Comparison of ENCODE assay signal across 25 cellular contexts in genomic region chr7:54345746-54346145, GRCh38.
"Had no signal": no experiment of that assay in that cellular context is flagged by ENCODE, and none has a peak within 500 bp of the region (broad histone marks: within the 10 kb centered on the region; RNA-seq: fewer than 3 reads in every experiment).

No MANE protein-coding gene starts in this region.

- H3K27ac ChIP-seq: esophagus squamous epithelium, foreskin keratinocyte, heart right ventricle, left ventricle myocardium inferior, lower lobe of right lung, neutrophil, pancreas, right atrium auricular region, sigmoid colon, skin epidermis, spleen, thoracic aorta, transverse colon had no signal

- H3K36me3 Mint-ChIP-seq: stimulated activated memory B cell treated with anti-CD40 and anti-IgM and Interleukin-4, amounts not matched to agents 10 μg/mL and 1 μg/mL and 100 μg/mL, for 72 hours had no signal

- H3K4me1 Mint-ChIP-seq: natural killer cell; stimulated activated memory B cell treated with anti-CD40 and anti-IgM and Interleukin-4, amounts not matched to agents 10 μg/mL and 1 μg/mL and 100 μg/mL, for 72 hours had no signal

- DNase-seq: caudate nucleus; cerebellar nuclear complex; cortex of kidney; effector memory CD8-positive, alpha-beta T cell; erythroblast; esophagus squamous epithelium; foreskin keratinocyte; glutamatergic neuron; heart right ventricle; hippocampal formation; left cardiac atrium; left ventricle myocardium inferior; lower lobe of right lung; natural killer cell; pancreas; sigmoid colon; spleen; stimulated activated CD4-positive, alpha-beta T cell treated with anti-CD3 and anti-CD28 coated beads, Interleukin-4, amount 100 ng/mL, for 4 hours; stimulated activated naive CD8-positive, alpha-beta T cell treated with anti-CD3 and anti-CD28 coated beads, Interleukin-15, Interleukin-2, amounts not matched to agents 100 U/mL and 50 U/mL, for 24 hours; transverse colon had no signal

- H3K9me3 ChIP-seq: esophagus squamous epithelium, lower lobe of right lung, pancreas, right atrium auricular region, sigmoid colon, thoracic aorta, transverse colon had no signal

- H3K27ac Mint-ChIP-seq: effector memory CD8-positive, alpha-beta T cell; natural killer cell; stimulated activated memory B cell treated with anti-CD40 and anti-IgM and Interleukin-4, amounts not matched to agents 10 μg/mL and 1 μg/mL and 100 μg/mL, for 72 hours had no signal

- H3K4me3 Mint-ChIP-seq: effector memory CD8-positive, alpha-beta T cell; natural killer cell; stimulated activated memory B cell treated with anti-CD40 and anti-IgM and Interleukin-4, amounts not matched to agents 10 μg/mL and 1 μg/mL and 100 μg/mL, for 72 hours had no signal

- H3K36me3 ChIP-seq: esophagus squamous epithelium, heart right ventricle, left ventricle myocardium inferior, lower lobe of right lung, neutrophil, pancreas, right atrium auricular region, sigmoid colon, spleen, thoracic aorta, transverse colon had no signal

- ATAC-seq: effector memory CD8-positive, alpha-beta T cell; foreskin keratinocyte; heart right ventricle; left cardiac atrium; lower lobe of right lung; natural killer cell; pancreas; stimulated activated memory B cell treated with anti-CD40 and anti-IgM and Interleukin-4, amounts not matched to agents 10 μg/mL and 1 μg/mL and 100 μg/mL, for 72 hours; stimulated activated naive CD8-positive, alpha-beta T cell treated with anti-CD3 and anti-CD28 coated beads, Interleukin-15, Interleukin-2, amounts not matched to agents 100 U/mL and 50 U/mL, for 24 hours had no signal

- H3K27me3 Mint-ChIP-seq: effector memory CD8-positive, alpha-beta T cell; stimulated activated memory B cell treated with anti-CD40 and anti-IgM and Interleukin-4, amounts not matched to agents 10 μg/mL and 1 μg/mL and 100 μg/mL, for 72 hours had no signal

- H3K27me3 ChIP-seq: esophagus squamous epithelium, foreskin keratinocyte, heart right ventricle, neutrophil, pancreas, right atrium auricular region, sigmoid colon, spleen, transverse colon had no signal

- H3K4me3 ChIP-seq: esophagus squamous epithelium, heart right ventricle, left ventricle myocardium inferior, lower lobe of right lung, pancreas, right atrium auricular region, sigmoid colon, skin epidermis, spleen, thoracic aorta, transverse colon had no signal

- H3K4me1 ChIP-seq: esophagus squamous epithelium, foreskin keratinocyte, heart right ventricle, left ventricle myocardium inferior, lower lobe of right lung, pancreas, right atrium auricular region, sigmoid colon, spleen, transverse colon had no signal
